In genomic region chr21:29719561-29719960, GRCh38 we compare ENCODE assay signal across 21 cellular contexts.
"Had no signal": no experiment of that assay in that cellular context is flagged by ENCODE, and none has a peak within 500 bp of the region (broad histone marks: within the 10 kb centered on the region; RNA-seq: fewer than 3 reads in every experiment).

No MANE protein-coding gene starts in this region.

- H3K27me3 Mint-ChIP-seq: activated CD4-positive, alpha-beta memory T cell treated with anti-CD3 and anti-CD28 coated beads for 36 hours; activated CD4-positive, alpha-beta T cell treated with anti-CD3 and anti-CD28 coated beads, Interleukin-2, amount 10 ng/mL, durations not matched to agents 7 days and 5 days had no signal

- H3K4me3 Mint-ChIP-seq: activated CD4-positive, alpha-beta memory T cell treated with anti-CD3 and anti-CD28 coated beads for 36 hours; activated CD4-positive, alpha-beta T cell treated with anti-CD3 and anti-CD28 coated beads, Interleukin-2, amount 10 ng/mL, durations not matched to agents 7 days and 5 days; activated naive CD8-positive, alpha-beta T cell treated with anti-CD3 and anti-CD28 coated beads, Interleukin-2, amount 10 ng/mL, durations not matched to agents 7 days and 5 days; activated T-cell treated with anti-CD3 and anti-CD28 coated beads, Interleukin-2, amount 50 U/mL, for 72 hours had no signal

- H3K27ac Mint-ChIP-seq: activated CD4-positive, alpha-beta memory T cell treated with anti-CD3 and anti-CD28 coated beads for 36 hours; activated CD4-positive, alpha-beta T cell treated with anti-CD3 and anti-CD28 coated beads, Interleukin-2, amount 10 ng/mL, durations not matched to agents 7 days and 5 days; activated naive CD8-positive, alpha-beta T cell treated with anti-CD3 and anti-CD28 coated beads, Interleukin-2, amount 10 ng/mL, durations not matched to agents 7 days and 5 days; activated T-cell treated with anti-CD3 and anti-CD28 coated beads, Interleukin-2, amount 50 U/mL, for 72 hours; activated T-helper 2 cell treated with anti-CD3 and anti-CD28 coated beads, Interferon-gamma antibody, Interleukin-2, Interleukin-4, amounts not matched to agents 10 μg/mL and 5 μg/mL and 100 μg/mL, durations not matched to agents 14 hours and 24 hours and 36 hours had no signal

- H3K4me1 Mint-ChIP-seq: activated CD4-positive, alpha-beta T cell treated with anti-CD3 and anti-CD28 coated beads, Interleukin-2, amount 10 ng/mL, durations not matched to agents 7 days and 5 days; activated naive CD8-positive, alpha-beta T cell treated with anti-CD3 and anti-CD28 coated beads, Interleukin-2, amount 10 ng/mL, durations not matched to agents 7 days and 5 days had no signal

- DNase-seq: activated CD4-positive, alpha-beta memory T cell treated with anti-CD3 and anti-CD28 coated beads for 36 hours; activated CD4-positive, alpha-beta T cell treated with anti-CD3 and anti-CD28 coated beads, Interleukin-2, amount 10 ng/mL, durations not matched to agents 7 days and 5 days; activated CD4-positive, CD25-positive, alpha-beta regulatory T cell; activated CD8-positive, alpha-beta memory T cell treated with anti-CD3 and anti-CD28 coated beads for 24 hours; activated gamma-delta T cell treated with Interleukin-2 at 50 U/mL for 16 hours; activated naive CD4-positive, alpha-beta T cell treated with anti-CD3 and anti-CD28 coated beads, Interleukin-2, amount 50 U/mL, for 16 hours; activated naive CD8-positive, alpha-beta T cell treated with anti-CD3 and anti-CD28 coated beads, Interleukin-2, amount 10 ng/mL, durations not matched to agents 7 days and 5 days; activated T-cell treated with anti-CD3 and anti-CD28 coated beads for 4 hours; activated T-cell treated with anti-CD3 and anti-CD28 coated beads, Interleukin-2, amount 50 U/mL, for 72 hours; adrenal gland; anterior cingulate cortex; colonic mucosa; NCI-H1105; NCI-H146; NCI-H187 treated with DMSO at 0.1 percent for 48 hours; NCI-H2107; NCI-H510A treated with DMSO at 0.1 percent for 48 hours; NCI-H774; PC-9; T-helper 1 cell had no signal

- H3K36me3 Mint-ChIP-seq: activated CD4-positive, alpha-beta memory T cell treated with anti-CD3 and anti-CD28 coated beads for 36 hours; activated naive CD8-positive, alpha-beta T cell treated with anti-CD3 and anti-CD28 coated beads, Interleukin-2, amount 10 ng/mL, durations not matched to agents 7 days and 5 days had no signal

- H3K9me3 Mint-ChIP-seq: activated naive CD8-positive, alpha-beta T cell treated with anti-CD3 and anti-CD28 coated beads, Interleukin-2, amount 10 ng/mL, durations not matched to agents 7 days and 5 days; activated T-helper 2 cell treated with anti-CD3 and anti-CD28 coated beads, Interferon-gamma antibody, Interleukin-2, Interleukin-4, amounts not matched to agents 10 μg/mL and 5 μg/mL and 100 μg/mL, durations not matched to agents 14 hours and 24 hours and 36 hours had no signal
